ENCODE assay signal across 8 cellular contexts in genomic region chr5:173329370-173330150, GRCh38. TPM values are rescaled to one million over a fixed set of nuclear protein-coding genes. Genes with fewer than 3 reads are reported as not detected.
DNase-seq lines count a peak whose midpoint lies in the region; ATAC-seq and TF ChIP-seq lines count a peak whose summit lies in the region.

No MANE protein-coding gene starts in this region.

- peak; percentile 36 for ATAC-seq in HG02588 (IDR thresholded peaks at IDR 0.05; ENCODE audit: unreplicated experiment)

- H3K9me3 ChIP-seq in Peyer's patch (no peaks in the 10 kb centered on the region), endocrine pancreas (ENCODE audit: control insufficient read depth, low read length) (no peaks in the 10 kb centered on the region), parathyroid adenoma (ENCODE audit: control insufficient read depth, low read length) (no peaks in the 10 kb centered on the region)

- peaks cover 0 to 15% of the 10 kb centered on the region in 2 donors for H3K27me3 ChIP-seq in Peyer's patch
- H3K27me3 ChIP-seq in endocrine pancreas (ENCODE audit: control insufficient read depth, insufficient read depth, low read length): no peaks in the 10 kb centered on the region
- no peaks in the 10 kb centered on the region for H3K27me3 ChIP-seq in parathyroid adenoma (ENCODE audit: control insufficient read depth, insufficient read depth, low read length)

- peak overlapping the region; percentile 48 for H2AFZ ChIP-seq in parathyroid adenoma

- TF ChIP-seq CTCF in GM12873 (IDR thresholded peaks at IDR 0.05; ENCODE audit: insufficient read depth, low read depth, low read length, missing control alignments) (peak; percentile 8), Peyer's patch (IDR thresholded peaks at IDR 0.05) (no peak), parathyroid adenoma (IDR thresholded peaks at IDR 0.05) (no peak)

- TF ChIP-seq POLR2A in Peyer's patch (IDR thresholded peaks at IDR 0.05): no peak

- H3K4me2 ChIP-seq in parathyroid adenoma (ENCODE audit: low read length): peak overlapping the region; percentile 80

- peaks cover 0 to 33% (median 1%) of the 10 kb centered on the region in 4 donors for H3K4me1 ChIP-seq in Peyer's patch
- no peaks in the 10 kb centered on the region for H3K4me1 ChIP-seq in endocrine pancreas (ENCODE audit: control insufficient read depth, insufficient read depth, low read length)
- H3K4me1 ChIP-seq in parathyroid adenoma: no peaks in the 10 kb centered on the region

- H3K27ac ChIP-seq in Peyer's patch (no peak overlapping the region), parathyroid adenoma (no peak overlapping the region)

- no peaks in the 10 kb centered on the region for H3K79me2 ChIP-seq in parathyroid adenoma

- H3K4me3 ChIP-seq in Peyer's patch (peak overlapping the region in 3 of 4 donors; percentile 6 to 45 (median 31)), endocrine pancreas (ENCODE audit: control insufficient read depth, insufficient read depth, low read length) (no peak overlapping the region), parathyroid adenoma (ENCODE audit: low read depth, low read length) (peak overlapping the region; percentile 36)

- DNase-seq in Peyer's patch (no peak), DMS114 treated with DMSO at 0.1 percent for 48 hours (lab: John Stamatoyannopoulos, UW; ENCODE audit: unreplicated experiment) (no peak), 8988T (no peak), dermis blood vessel endothelial cell (no peak)

- H3K36me3 ChIP-seq in Peyer's patch (no peaks in the 10 kb centered on the region), endocrine pancreas (ENCODE audit: control insufficient read depth, insufficient read depth, low read length) (no peaks in the 10 kb centered on the region), parathyroid adenoma (ENCODE audit: control insufficient read depth, insufficient read depth, low read length) (no peaks in the 10 kb centered on the region)

- H3K9ac ChIP-seq in endocrine pancreas (ENCODE audit: control insufficient read depth, insufficient read depth, low read length): peak overlapping the region; percentile 56
- no peak overlapping the region for H3K9ac ChIP-seq in parathyroid adenoma

RNA-seq across cellular contexts. Expression of gene STC2, which starts 1.3 kb away (rescaled TPM):
- 1 to 10 TPM in 2 of 4 donors, under 1 TPM in 2; 0.83 to 3.8 (median 1.7) TPM for total RNA-seq in Peyer's patch
- total RNA-seq in dermis blood vessel endothelial cell: 11.7 and 39.3 TPM in 2 replicates
